1 cellular context compared by ENCODE assay signal in the genomic region with DNA sequence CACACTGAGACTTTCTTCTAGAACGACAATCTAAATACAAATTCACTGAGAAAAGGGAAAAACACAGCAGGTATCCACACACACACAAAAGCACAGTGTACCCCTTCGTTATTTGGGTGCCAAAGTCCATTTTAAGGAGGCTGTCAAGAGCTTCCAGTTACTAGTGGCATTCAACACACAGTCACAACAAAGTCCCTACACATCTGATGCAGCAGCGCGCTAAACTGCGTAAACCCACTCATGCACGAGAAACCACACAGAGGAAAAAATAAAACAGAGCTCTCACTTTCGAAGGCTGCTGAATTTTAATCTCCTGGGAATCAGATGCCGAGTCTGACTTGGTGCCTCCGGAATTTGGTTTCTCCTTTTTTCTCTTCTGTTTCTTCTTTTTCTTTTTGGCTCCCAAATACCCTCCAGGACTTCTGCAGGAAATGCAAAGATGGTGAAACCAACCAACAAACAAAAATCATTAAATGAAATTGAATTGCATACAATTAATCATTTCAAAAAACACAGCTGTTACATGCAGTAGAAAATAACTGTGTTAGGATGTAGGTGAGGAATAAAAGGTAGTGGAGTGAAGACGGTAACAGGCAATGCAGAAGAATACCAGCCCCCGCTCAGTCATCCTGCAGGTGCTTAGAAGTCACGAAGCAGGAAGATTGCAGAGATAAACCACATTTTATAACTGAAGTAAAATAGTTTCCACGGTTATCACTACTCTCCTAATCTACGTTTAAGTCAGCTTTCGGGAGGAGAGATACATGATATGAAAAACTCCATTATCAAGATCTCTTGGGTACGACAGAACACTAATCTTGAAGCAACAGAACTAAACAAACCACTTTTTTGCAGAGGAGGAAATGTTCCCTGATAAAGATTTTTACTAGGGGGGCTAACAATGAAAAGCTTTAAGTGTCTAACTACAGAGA.
A peak's percentile ranks its signal among the peaks of the same experiment; 100 is the strongest.
TF ChIP-seq lines count a peak whose summit lies in the region.

No MANE protein-coding gene starts in this region.

TF ChIP-seq in GM12878, 131 proteins besides CTCF, POLR2A, EP300 and RAD21 (continued from another document and continues in another):
- TF ChIP-seq BCL11A (IDR thresholded peaks at IDR 0.05; ENCODE audit: low read depth, low read length) (peak; percentile 61), TCF7 (IDR thresholded peaks at IDR 0.05; ENCODE audit: borderline replicate concordance) (no peak), CEBPZ (IDR thresholded peaks at IDR 0.05; ENCODE audit: low read depth, low read length) (no peak), HDAC6 (IDR thresholded peaks at IDR 0.05; ENCODE audit: unreplicated experiment) (no peak), FOXM1 (IDR thresholded peaks at IDR 0.05; ENCODE audit: low read depth, low read length) (peak; percentile 60; the same call in 1 of the 2 replicates), CEBPB (IDR thresholded peaks at IDR 0.05; ENCODE audit: borderline replicate concordance in 1 of 2, low read depth in 2 of 2, low read length in 2 of 2) (no peak), CBFB (IDR thresholded peaks at IDR 0.05; ENCODE audit: low read depth) (no peak), YY1 (IDR thresholded peaks at IDR 0.05; ENCODE audit: low read depth, low read length) (no peak), CBX5 (IDR thresholded peaks at IDR 0.05; ENCODE audit: low read depth) (no peak), POLR2AphosphoS5 (IDR thresholded peaks at IDR 0.05; ENCODE audit: low read length) (peak; percentile 51; the same call in 1 of the 2 replicates), ZNF384 (IDR thresholded peaks at IDR 0.05; ENCODE audit: borderline replicate concordance, low read depth, low read length) (peak; percentile 67), SMAD1 (IDR thresholded peaks at IDR 0.05; ENCODE audit: low read depth, partially characterized antibody) (peak; percentile 51), WRNIP1 (IDR thresholded peaks at IDR 0.05; ENCODE audit: borderline replicate concordance, low read depth, low read length) (no peak), ZNF217 (IDR thresholded peaks at IDR 0.05) (no peak), TCF12 (IDR thresholded peaks at IDR 0.05; ENCODE audit: low read depth, low read length) (peak; percentile 54; the same call in 1 of the 2 replicates), IRF4 (IDR thresholded peaks at IDR 0.05; ENCODE audit: low read depth, low read length) (no peak), FOXK2 (IDR thresholded peaks at IDR 0.05) (no peak), CHD4 (IDR thresholded peaks at IDR 0.05) (no peak), NFYA (IDR thresholded peaks at IDR 0.05; ENCODE audit: borderline replicate concordance, low read depth, low read length) (no peak), NR2C1 (IDR thresholded peaks at IDR 0.05) (no peak), NFXL1 (IDR thresholded peaks at IDR 0.05; ENCODE audit: borderline replicate concordance) (no peak), E2F8 (IDR thresholded peaks at IDR 0.05; ENCODE audit: low read depth, partially characterized antibody) (peak; percentile 72), SREBF2 (IDR thresholded peaks at IDR 0.05; ENCODE audit: low read length) (no peak), RELA (IDR thresholded peaks at IDR 0.05; ENCODE audit: borderline replicate concordance, partially characterized antibody) (no peak), SPI1 (IDR thresholded peaks at IDR 0.05; ENCODE audit: borderline replicate concordance, insufficient read depth, low read depth, low read length) (peak; percentile 26; the same call in 1 of the 2 replicates), E4F1 (IDR thresholded peaks at IDR 0.05; ENCODE audit: borderline replicate concordance, partially characterized antibody) (no peak), ZNF622 (IDR thresholded peaks at IDR 0.05) (no peak), ETV6 (conservative IDR thresholded peaks at IDR 0.05 in 1 of 2, IDR thresholded peaks at IDR 0.05 in 1 of 2; ENCODE audit: borderline replicate concordance in 1 of 2, low read depth in 1 of 2) (no peak), BRCA1 (IDR thresholded peaks at IDR 0.05; ENCODE audit: low read depth, low read length) (no peak), BCL3 (IDR thresholded peaks at IDR 0.05; ENCODE audit: borderline replicate concordance, insufficient read depth, low read depth, low read length, poor library complexity, severe bottlenecking) (no peak), MEF2B (IDR thresholded peaks at IDR 0.05; ENCODE audit: partially characterized antibody, poor library complexity, severe bottlenecking) (peak; percentile 97), IKZF1 (conservative IDR thresholded peaks at IDR 0.05) (peak; percentile 91), TCF3 (IDR thresholded peaks at IDR 0.05; ENCODE audit: borderline replicate concordance, insufficient read depth, low read depth, low read length) (peak; percentile 70; the same call in 1 of the 2 replicates), STAT3 (IDR thresholded peaks at IDR 0.05; ENCODE audit: low read depth, low read length) (no peak), SMC3 (IDR thresholded peaks at IDR 0.05; ENCODE audit: borderline replicate concordance, low read length) (no peak), ATF2 (IDR thresholded peaks at IDR 0.05; ENCODE audit: low read length) (peak; percentile 57; the same call in 1 of the 2 replicates), IKZF2 (IDR thresholded peaks at IDR 0.05) (peak; percentile 96 to 98; a peak in 3 of 4 replicates), MTA3 (IDR thresholded peaks at IDR 0.05; ENCODE audit: borderline replicate concordance, low read length) (0 out of 2 replicates have a peak, but pooled peaks have one; percentile 54), ASH2L (IDR thresholded peaks at IDR 0.05; ENCODE audit: borderline replicate concordance, low read depth) (no peak; the same call in 1 of the 2 replicates), RUNX3 (IDR thresholded peaks at IDR 0.05; ENCODE audit: low read length) (peak; percentile 89), ZBED1 (IDR thresholded peaks at IDR 0.05; ENCODE audit: borderline replicate concordance) (no peak), KDM1A (IDR thresholded peaks at IDR 0.05; ENCODE audit: borderline replicate concordance) (no peak), NR2C2 (IDR thresholded peaks at IDR 0.05; ENCODE audit: borderline replicate concordance, control insufficient read depth, insufficient read length, low read depth) (no peak)
- TF ChIP-seq, protein P1, sequence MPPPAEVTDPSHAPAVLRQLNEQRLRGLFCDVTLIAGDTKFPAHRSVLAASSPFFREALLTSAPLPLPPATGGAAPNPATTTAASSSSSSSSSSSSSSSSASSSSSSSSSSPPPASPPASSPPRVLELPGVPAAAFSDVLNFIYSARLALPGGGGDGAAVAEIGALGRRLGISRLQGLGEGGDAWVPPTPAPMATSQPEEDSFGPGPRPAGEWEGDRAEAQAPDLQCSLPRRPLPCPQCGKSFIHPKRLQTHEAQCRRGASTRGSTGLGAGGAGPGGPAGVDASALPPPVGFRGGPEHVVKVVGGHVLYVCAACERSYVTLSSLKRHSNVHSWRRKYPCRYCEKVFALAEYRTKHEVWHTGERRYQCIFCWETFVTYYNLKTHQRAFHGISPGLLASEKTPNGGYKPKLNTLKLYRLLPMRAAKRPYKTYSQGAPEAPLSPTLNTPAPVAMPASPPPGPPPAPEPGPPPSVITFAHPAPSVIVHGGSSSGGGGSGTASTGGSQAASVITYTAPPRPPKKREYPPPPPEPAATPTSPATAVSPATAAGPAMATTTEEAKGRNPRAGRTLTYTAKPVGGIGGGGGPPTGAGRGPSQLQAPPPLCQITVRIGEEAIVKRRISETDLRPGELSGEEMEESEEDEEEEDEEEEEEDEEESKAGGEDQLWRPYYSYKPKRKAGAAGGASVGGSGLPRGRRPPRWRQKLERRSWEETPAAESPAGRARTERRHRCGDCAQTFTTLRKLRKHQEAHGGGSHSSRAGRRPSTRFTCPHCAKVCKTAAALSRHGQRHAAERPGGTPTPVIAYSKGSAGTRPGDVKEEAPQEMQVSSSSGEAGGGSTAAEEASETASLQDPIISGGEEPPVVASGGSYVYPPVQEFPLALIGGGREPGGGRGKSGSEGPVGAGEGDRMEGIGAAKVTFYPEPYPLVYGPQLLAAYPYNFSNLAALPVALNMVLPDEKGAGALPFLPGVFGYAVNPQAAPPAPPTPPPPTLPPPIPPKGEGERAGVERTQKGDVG (CRISPR knock-in tag; IDR thresholded peaks at IDR 0.05) = no peak
- TF ChIP-seq, protein P2, sequence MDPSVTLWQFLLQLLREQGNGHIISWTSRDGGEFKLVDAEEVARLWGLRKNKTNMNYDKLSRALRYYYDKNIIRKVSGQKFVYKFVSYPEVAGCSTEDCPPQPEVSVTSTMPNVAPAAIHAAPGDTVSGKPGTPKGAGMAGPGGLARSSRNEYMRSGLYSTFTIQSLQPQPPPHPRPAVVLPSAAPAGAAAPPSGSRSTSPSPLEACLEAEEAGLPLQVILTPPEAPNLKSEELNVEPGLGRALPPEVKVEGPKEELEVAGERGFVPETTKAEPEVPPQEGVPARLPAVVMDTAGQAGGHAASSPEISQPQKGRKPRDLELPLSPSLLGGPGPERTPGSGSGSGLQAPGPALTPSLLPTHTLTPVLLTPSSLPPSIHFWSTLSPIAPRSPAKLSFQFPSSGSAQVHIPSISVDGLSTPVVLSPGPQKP (IDR thresholded peaks at IDR 0.05; ENCODE audit: low read depth, low read length) = no peak
